ENCODE assay signal across 25 cellular contexts in the genomic region with DNA sequence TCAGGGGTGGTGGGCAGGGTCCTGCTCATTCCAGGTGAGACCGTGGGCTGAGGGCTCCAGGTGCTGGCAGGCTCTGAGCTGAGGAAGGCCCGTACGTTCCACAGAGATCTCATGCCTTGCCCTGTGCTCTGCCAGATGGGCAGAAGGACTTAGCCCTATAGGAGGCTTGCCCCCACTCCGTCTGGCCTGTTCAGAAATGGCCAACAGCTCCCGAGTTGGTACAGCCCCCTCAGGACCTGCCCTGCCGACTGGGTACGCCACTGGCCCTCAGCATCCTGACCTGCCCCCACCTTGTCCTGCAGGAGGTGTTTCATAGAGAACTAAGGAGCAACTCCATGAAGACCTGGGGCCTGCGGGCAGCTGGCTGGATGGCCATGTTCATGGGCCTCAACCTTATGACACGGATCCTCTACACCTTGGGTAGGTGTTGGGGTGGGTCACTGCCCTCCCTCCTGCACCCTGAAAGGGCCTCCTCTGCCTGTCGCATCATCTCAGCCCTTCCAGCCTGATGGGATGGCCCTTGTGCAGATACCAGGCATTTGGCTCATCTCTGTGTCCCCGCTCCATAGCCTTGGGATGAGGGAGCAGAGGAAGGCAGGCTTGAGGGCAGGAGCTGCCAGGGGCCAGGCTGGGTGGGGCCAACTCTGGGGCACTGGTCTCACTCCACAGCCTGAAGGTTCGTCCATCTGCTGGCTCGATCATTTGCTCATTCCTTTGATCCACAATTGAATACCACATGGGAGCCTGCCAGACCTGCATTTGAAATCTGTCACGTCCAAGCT. TPM values are rescaled to one million over a fixed set of nuclear protein-coding genes. Genes with fewer than 3 reads are reported as not detected.
DNase-seq lines count a peak whose midpoint lies in the region; ATAC-seq, FAIRE-seq and TF ChIP-seq lines count a peak whose summit lies in the region.
"Had no signal": no experiment of that assay in that cellular context is flagged by ENCODE, and none has a peak within 500 bp of the region (broad histone marks: within the 10 kb centered on the region; RNA-seq: fewer than 3 reads in every experiment).

No MANE protein-coding gene starts in this region.

- H3K27ac Mint-ChIP-seq in T-helper 17 cell (peak overlapping the region; percentile 100), glutamatergic neuron (ENCODE audit: unreplicated experiment) (peak overlapping the region; percentile 17)
- no peak overlapping the region for H3K27ac Mint-ChIP-seq in activated naive CD4-positive, alpha-beta T cell treated with anti-CD3 and anti-CD28 coated beads for 36 hours
- H3K27ac Mint-ChIP-seq: activated CD4-positive, alpha-beta memory T cell treated with anti-CD3 and anti-CD28 coated beads, Interleukin-2, amount 10 ng/mL, durations not matched to agents 7 days and 5 days; WTC11 had no signal

- H3K9me3 Mint-ChIP-seq in glutamatergic neuron (ENCODE audit: unreplicated experiment) = no peaks in the 10 kb centered on the region
- H3K9me3 Mint-ChIP-seq in activated naive CD4-positive, alpha-beta T cell treated with anti-CD3 and anti-CD28 coated beads for 36 hours = no peaks in the 10 kb centered on the region
- H3K9me3 Mint-ChIP-seq: activated CD4-positive, alpha-beta memory T cell treated with anti-CD3 and anti-CD28 coated beads, Interleukin-2, amount 10 ng/mL, durations not matched to agents 7 days and 5 days; nephron; WTC11 had no signal

- intact Hi-C loops in activated naive CD4-positive, alpha-beta T cell treated with anti-CD3 and anti-CD28 coated beads for 36 hours (cut with micrococcal nuclease) = no loop called here

- H3K4me3 Mint-ChIP-seq in T-helper 17 cell = peak overlapping the region; percentile 19
- H3K4me3 Mint-ChIP-seq in glutamatergic neuron (ENCODE audit: unreplicated experiment) = no peak overlapping the region
- H3K4me3 Mint-ChIP-seq in activated naive CD4-positive, alpha-beta T cell treated with anti-CD3 and anti-CD28 coated beads for 36 hours = no peak overlapping the region
- H3K4me3 Mint-ChIP-seq: activated CD4-positive, alpha-beta memory T cell treated with anti-CD3 and anti-CD28 coated beads, Interleukin-2, amount 10 ng/mL, durations not matched to agents 7 days and 5 days; nephron; WTC11 had no signal

- H3K9me3 ChIP-seq in T-helper 17 cell (ENCODE audit: control insufficient read depth, low read length, poor library complexity, severe bottlenecking) (no peaks in the 10 kb centered on the region), skeletal muscle tissue (ENCODE audit: control insufficient read depth in 3 of 3, low read length in 3 of 3) (no peaks in the 10 kb centered on the region)
- H3K9me3 ChIP-seq: psoas muscle had no signal

- no peak for TF ChIP-seq CTCF in glutamatergic neuron (IDR thresholded peaks at IDR 0.05; ENCODE audit: partially characterized antibody, unreplicated experiment)

- H3K36me3 Mint-ChIP-seq in T-helper 17 cell (ENCODE audit: low read depth) (peaks cover 4% of the 10 kb centered on the region), glutamatergic neuron (ENCODE audit: unreplicated experiment) (no peaks in the 10 kb centered on the region)
- peaks cover 17% of the 10 kb centered on the region for H3K36me3 Mint-ChIP-seq in activated naive CD4-positive, alpha-beta T cell treated with anti-CD3 and anti-CD28 coated beads for 36 hours (ENCODE audit: low read depth)

- H3K27me3 ChIP-seq in skeletal muscle tissue (ENCODE audit: control insufficient read depth in 3 of 3, insufficient read depth in 3 of 3, low read length in 3 of 3) (no peaks in the 10 kb centered on the region), H7 (ENCODE audit: control insufficient read depth, insufficient read depth, low read length) (no peaks in the 10 kb centered on the region)
- H3K27me3 ChIP-seq: hepatocyte had no signal

- peak; percentile 57 for DNase-seq in activated effector memory CD4-positive, alpha-beta T cell treated with anti-CD3 and anti-CD28 coated beads, Interleukin-2, amount 50 U/mL, for 16 hours
- no peak for DNase-seq in activated effector memory CD4-positive, alpha-beta T cell treated with Interleukin-2 at 50 U/mL for 16 hours
- DNase-seq in T-helper 17 cell (no peak), glutamatergic neuron (no peak), H7 (no peak), RCC 7860 (ENCODE audit: low spot score) (no peak)
- DNase-seq in activated naive CD4-positive, alpha-beta T cell treated with anti-CD3 and anti-CD28 coated beads for 36 hours = no peak
- DNase-seq: activated CD4-positive, alpha-beta memory T cell treated with anti-CD3 and anti-CD28 coated beads, Interleukin-2, amount 10 ng/mL, durations not matched to agents 7 days and 5 days; activated T-cell treated with anti-CD3 and anti-CD28 coated beads, Interleukin-2, amount 50 U/mL, for 48 hours; anterior cingulate cortex; C1 segment of cervical spinal cord; GF-D8; mammary epithelial cell; NCI-H1105; NCI-H2081 treated with DMSO at 0.1 percent for 48 hours; psoas muscle; stimulated activated CD4-positive, alpha-beta T cell treated with anti-CD3 and anti-CD28 coated beads, Interleukin-2, amount 100 ng/mL, for 48 hours had no signal

- peaks cover 29 to 54% (median 35%) of the 10 kb centered on the region in 3 donors for H3K4me1 ChIP-seq in skeletal muscle tissue (ENCODE audit: control insufficient read depth in 3 of 3, insufficient read depth in 3 of 3, low read length in 3 of 3)

- peak overlapping the region; percentile 94 for H3K27ac ChIP-seq in skeletal muscle tissue (ENCODE audit: low read depth, low read length)
- H3K27ac ChIP-seq: hepatocyte had no signal

- H3K4me1 Mint-ChIP-seq in T-helper 17 cell (peaks cover 35% of the 10 kb centered on the region), glutamatergic neuron (ENCODE audit: low read depth, unreplicated experiment) (peaks cover 5% of the 10 kb centered on the region)
- H3K4me1 Mint-ChIP-seq in activated naive CD4-positive, alpha-beta T cell treated with anti-CD3 and anti-CD28 coated beads for 36 hours (ENCODE audit: low read depth) = peaks cover 37% of the 10 kb centered on the region

- FAIRE-seq in RCC 7860 (lab: Jason Lieb, UNC) = no peak
- FAIRE-seq: H54, keratinocyte, urothelium cell line had no signal

- H3K4me3 ChIP-seq in skeletal muscle tissue (ENCODE audit: low read length in 3 of 3) = no peak overlapping the region
- H3K4me3 ChIP-seq in H7 (ENCODE audit: insufficient read depth, low read depth, low read length) = no peak overlapping the region
- H3K4me3 ChIP-seq: hepatocyte, psoas muscle, skin epidermis had no signal

- H3K27me3 Mint-ChIP-seq in T-helper 17 cell = no peaks in the 10 kb centered on the region
- H3K27me3 Mint-ChIP-seq in glutamatergic neuron (ENCODE audit: unreplicated experiment) = peaks cover 5% of the 10 kb centered on the region
- H3K27me3 Mint-ChIP-seq in activated naive CD4-positive, alpha-beta T cell treated with anti-CD3 and anti-CD28 coated beads for 36 hours (ENCODE audit: low read depth) = no peaks in the 10 kb centered on the region
- H3K27me3 Mint-ChIP-seq: activated CD4-positive, alpha-beta memory T cell treated with anti-CD3 and anti-CD28 coated beads, Interleukin-2, amount 10 ng/mL, durations not matched to agents 7 days and 5 days had no signal

- CTCF ChIA-PET in activated naive CD4-positive, alpha-beta T cell treated with anti-CD3 and anti-CD28 coated beads for 36 hours (lab: Charles Lee) = no interaction called here

- no peak for ATAC-seq in T-helper 17 cell
- ATAC-seq: psoas muscle, WTC11 had no signal

- H3K36me3 ChIP-seq in skeletal muscle tissue (ENCODE audit: control insufficient read depth in 3 of 3, insufficient read depth in 3 of 3, low read length in 3 of 3) (peaks cover 43 to 63% (median 59%) of the 10 kb centered on the region in 3 donors), H7 (replicated peaks; ENCODE audit: control insufficient read depth, insufficient read depth, low read length) (peaks cover 23% of the 10 kb centered on the region)

- H3K9ac ChIP-seq in skeletal muscle tissue (ENCODE audit: low read depth in 1 of 3, low read length in 3 of 3) = peak overlapping the region in 1 of 3 donors; percentile 8

RNA-seq across cellular contexts. Expression of gene TMEM43, which starts 14.2 kb away (rescaled TPM):
- total RNA-seq in T-helper 17 cell (10 to 100 TPM; 45.6 to 51.4 TPM), glutamatergic neuron (ENCODE audit: unreplicated experiment) (50.8 TPM), skeletal muscle tissue (39.7 TPM)
- total RNA-seq in H7 (2014; rRNA removed; shearing (Covaris generic)) = 59.1 and 62.7 TPM in 2 replicates
- 10 to 100 TPM; 18.3 to 19.8 TPM for total RNA-seq in activated naive CD4-positive, alpha-beta T cell treated with anti-CD3 and anti-CD28 coated beads for 36 hours

RNA-seq across cellular contexts. Expression of gene CHCHD4, which starts 14.4 kb away (rescaled TPM):
- total RNA-seq in T-helper 17 cell (1 to 10 TPM; 2.7 to 3.6 TPM), glutamatergic neuron (ENCODE audit: unreplicated experiment) (9.4 TPM), skeletal muscle tissue (12.5 TPM)
- total RNA-seq in H7 (2014; rRNA removed; shearing (Covaris generic)) = 53.1 and 53.8 TPM in 2 replicates
- total RNA-seq in activated naive CD4-positive, alpha-beta T cell treated with anti-CD3 and anti-CD28 coated beads for 36 hours = 10 to 100 TPM; 16.2 to 17.9 TPM

RNA-seq across cellular contexts. Expression of gene XPC, which starts 39.3 kb away (rescaled TPM):
- 10 to 100 TPM; 65.0 to 76.4 TPM for total RNA-seq in T-helper 17 cell
- 39.5 TPM for total RNA-seq in glutamatergic neuron (ENCODE audit: unreplicated experiment)
- 14.6 TPM for total RNA-seq in skeletal muscle tissue
- 23.9 and 31.0 TPM in 2 replicates for total RNA-seq in H7 (2014; rRNA removed; shearing (Covaris generic))
- 10 to 100 TPM; 39.0 to 39.8 TPM for total RNA-seq in activated naive CD4-positive, alpha-beta T cell treated with anti-CD3 and anti-CD28 coated beads for 36 hours

RNA-seq across cellular contexts. Expression of gene LSM3, which starts 39.5 kb away (rescaled TPM):
- total RNA-seq in T-helper 17 cell (1 to 10 TPM; 5.5 to 6.3 TPM), glutamatergic neuron (ENCODE audit: unreplicated experiment) (8.4 TPM), skeletal muscle tissue (14.6 TPM)
- total RNA-seq in H7 (2014; rRNA removed; shearing (Covaris generic)) = 17.0 and 17.9 TPM in 2 replicates
- total RNA-seq in activated naive CD4-positive, alpha-beta T cell treated with anti-CD3 and anti-CD28 coated beads for 36 hours = 10 to 100 TPM; 26.1 to 26.2 TPM
